Comparison of ENCODE assay signal across 10 cellular contexts in genomic region chr2:197838036-197838435, GRCh38. TPM values are rescaled to one million over a fixed set of nuclear protein-coding genes. Genes with fewer than 3 reads are reported as not detected.
DNase-seq lines count a peak whose midpoint lies in the region; ATAC-seq and TF ChIP-seq lines count a peak whose summit lies in the region.
"Had no signal": no experiment of that assay in that cellular context is flagged by ENCODE, and none has a peak within 500 bp of the region (broad histone marks: within the 10 kb centered on the region; RNA-seq: fewer than 3 reads in every experiment).

No MANE protein-coding gene starts in this region.

- peak overlapping the region; percentile 26 for H2AFZ ChIP-seq in smooth muscle cell (ENCODE audit: low read depth)

- no peaks in the 10 kb centered on the region for H3K9me3 ChIP-seq in HEK293 (ENCODE audit: control insufficient read depth, insufficient read depth, low read depth, low read length)
- H3K9me3 ChIP-seq in esophagus squamous epithelium, result no peaks in the 10 kb centered on the region
- no peaks in the 10 kb centered on the region for H3K9me3 ChIP-seq in smooth muscle cell (replicated peaks; ENCODE audit: low read depth)
- H3K9me3 ChIP-seq in testis, result no peaks in the 10 kb centered on the region
- H3K9me3 ChIP-seq: neutrophil had no signal

- DNase-seq in NCI-H774 (lab: John Stamatoyannopoulos, UW), result peak; percentile 38
- DNase-seq in esophagus squamous epithelium (lab: John Stamatoyannopoulos, UW), result no peak
- no peak for DNase-seq in smooth muscle cell (lab: John Stamatoyannopoulos, UW; ENCODE audit: unreplicated experiment)
- no peak for DNase-seq in HUDEP-2 (lab: John Stamatoyannopoulos, UW; ENCODE audit: unreplicated experiment in 76 of 76)
- DNase-seq in NCI-H2171 treated with DMSO at 0.1 percent for 48 hours (lab: John Stamatoyannopoulos, UW), result no peak
- DNase-seq in testis, result no peak

- H3K27me3 ChIP-seq in esophagus squamous epithelium (no peaks in the 10 kb centered on the region), smooth muscle cell (ENCODE audit: low read depth) (peaks cover 5% of the 10 kb centered on the region), testis (no peaks in the 10 kb centered on the region)

- intact Hi-C loops in esophagus squamous epithelium (cut with DNase I), result no loop called here
- intact Hi-C loops in testis (cut with DNase I; ENCODE audit: low total_unique reads), result no loop called here

- POLR2A ChIA-PET in HEK293 (lab: Yijun Ruan, JAX), result no interaction called here

- H3K36me3 ChIP-seq in HEK293 (ENCODE audit: control insufficient read depth in 2 of 2, insufficient read depth in 1 of 2, low read length in 2 of 2) (no peaks in the 10 kb centered on the region), esophagus squamous epithelium (no peaks in the 10 kb centered on the region), smooth muscle cell (ENCODE audit: low read depth) (no peaks in the 10 kb centered on the region), testis (ENCODE audit: low read depth, missing control alignments) (no peaks in the 10 kb centered on the region)
- H3K36me3 ChIP-seq: neutrophil had no signal

- H3K27ac ChIP-seq in HEK293 (ENCODE audit: extremely low read depth, low read depth, low read length), result no peak overlapping the region
- peak overlapping the region in 3 of 4 donors; percentile 12 to 60 (median 51) for H3K27ac ChIP-seq in esophagus squamous epithelium
- H3K27ac ChIP-seq in smooth muscle cell (ENCODE audit: low read depth), result no peak overlapping the region
- H3K27ac ChIP-seq in testis, result peak overlapping the region in 1 of 2 donors; percentile 45
- H3K27ac ChIP-seq: neutrophil had no signal

- TF ChIP-seq POLR2A in esophagus squamous epithelium (IDR thresholded peaks at IDR 0.05) (no peak), testis (IDR thresholded peaks at IDR 0.05) (no peak)

- ATAC-seq in GM18861 (IDR thresholded peaks at IDR 0.05; ENCODE audit: unreplicated experiment), result peak; percentile 99

- no peak overlapping the region for H3K9ac ChIP-seq in smooth muscle cell (ENCODE audit: low read depth)

- H3K4me2 ChIP-seq in smooth muscle cell, result peak overlapping the region; percentile 12

- H3K79me2 ChIP-seq in smooth muscle cell (ENCODE audit: low read depth), result no peaks in the 10 kb centered on the region

- no peaks in the 10 kb centered on the region for H3K4me1 ChIP-seq in HEK293 (ENCODE audit: control insufficient read depth, insufficient read depth, low read length)
- no peaks in the 10 kb centered on the region for H3K4me1 ChIP-seq in esophagus squamous epithelium
- no peaks in the 10 kb centered on the region for H3K4me1 ChIP-seq in smooth muscle cell (ENCODE audit: low read depth)
- no peaks in the 10 kb centered on the region for H3K4me1 ChIP-seq in testis

- TF ChIP-seq CTCF in HEK293 (tag by site-specific recombination; IDR thresholded peaks at IDR 0.05) (no peak), esophagus squamous epithelium (IDR thresholded peaks at IDR 0.05) (no peak), smooth muscle cell (IDR thresholded peaks at IDR 0.05; ENCODE audit: borderline replicate concordance, insufficient read depth, poor library complexity, severe bottlenecking) (no peak), testis (IDR thresholded peaks at IDR 0.05) (no peak)

- no peak overlapping the region for H3K4me3 ChIP-seq in HEK293 (ENCODE audit: low read depth, low read length)
- H3K4me3 ChIP-seq in esophagus squamous epithelium, result peak overlapping the region in 3 of 4 donors; percentile 10 to 42 (median 15)
- no peak overlapping the region for H3K4me3 ChIP-seq in smooth muscle cell
- H3K4me3 ChIP-seq in testis, result no peak overlapping the region

- no peaks in the 10 kb centered on the region for H4K20me1 ChIP-seq in smooth muscle cell (ENCODE audit: low read depth)

- no peaks in the 10 kb centered on the region for H3F3A ChIP-seq in smooth muscle cell (ENCODE audit: low read depth)

- CTCF ChIA-PET in HEK293 (lab: Yijun Ruan, JAX), result interaction anchor here (0.6 to 0.9 kb wide), 2 partner anchors 13 to 287 kb away, joined by 4 to 5 read pairs; no protein-coding TSS in a partner anchor

- WGBS in esophagus squamous epithelium, 2 donors, result 19 to 56% methylated on average over 5 of the region's 5 CpGs
- 77% methylated on average over 5 of the region's 5 CpGs for WGBS in smooth muscle cell (ENCODE audit: low lambda C conversion rate)
- 49 to 52% methylated on average over 5 of the region's 5 CpGs for WGBS in testis, 2 donors

TF ChIP-seq in HEK293, 187 proteins besides CTCF, POLR2A, EP300 and RAD21 (continues in another document):
- no peak for TF ChIP-seq PBX3 (CRISPR knock-in tag; IDR thresholded peaks at IDR 0.05)
- TF ChIP-seq ZNF664 (tag by site-specific recombination; IDR thresholded peaks at IDR 0.05), result 0 out of 2 replicates have a peak, but pooled peaks have one; percentile 13
- TF ChIP-seq, protein P1, sequence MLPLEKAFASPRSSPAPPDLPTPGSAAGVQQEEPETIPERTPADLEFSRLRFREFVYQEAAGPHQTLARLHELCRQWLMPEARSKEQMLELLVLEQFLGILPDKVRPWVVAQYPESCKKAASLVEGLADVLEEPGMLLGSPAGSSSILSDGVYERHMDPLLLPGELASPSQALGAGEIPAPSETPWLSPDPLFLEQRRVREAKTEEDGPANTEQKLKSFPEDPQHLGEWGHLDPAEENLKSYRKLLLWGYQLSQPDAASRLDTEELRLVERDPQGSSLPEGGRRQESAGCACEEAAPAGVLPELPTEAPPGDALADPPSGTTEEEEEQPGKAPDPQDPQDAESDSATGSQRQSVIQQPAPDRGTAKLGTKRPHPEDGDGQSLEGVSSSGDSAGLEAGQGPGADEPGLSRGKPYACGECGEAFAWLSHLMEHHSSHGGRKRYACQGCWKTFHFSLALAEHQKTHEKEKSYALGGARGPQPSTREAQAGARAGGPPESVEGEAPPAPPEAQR (tag by site-specific recombination; IDR thresholded peaks at IDR 0.05), result no peak
- no peak for TF ChIP-seq ZNF184 (tag by site-specific recombination; IDR thresholded peaks at IDR 0.05)
- no peak for TF ChIP-seq ZBTB21 (tag by site-specific recombination; IDR thresholded peaks at IDR 0.05)
- TF ChIP-seq ZNF677 (tag by site-specific recombination; IDR thresholded peaks at IDR 0.05), result no peak
- no peak for TF ChIP-seq MZF1 (tag by site-specific recombination; IDR thresholded peaks at IDR 0.05; ENCODE audit: borderline replicate concordance)
- TF ChIP-seq KLF17 (tag by site-specific recombination; IDR thresholded peaks at IDR 0.05), result no peak
- no peak for TF ChIP-seq SETDB1 (IDR thresholded peaks at IDR 0.05; ENCODE audit: insufficient read length, low read length)
- no peak for TF ChIP-seq SALL2 (tag by site-specific recombination; IDR thresholded peaks at IDR 0.05; ENCODE audit: borderline replicate concordance)
- no peak for TF ChIP-seq ZNF175 (tag by site-specific recombination; IDR thresholded peaks at IDR 0.05)
- TF ChIP-seq ZNF501 (tag by site-specific recombination; IDR thresholded peaks at IDR 0.05), result no peak
- TF ChIP-seq GLIS1 (tag by site-specific recombination; IDR thresholded peaks at IDR 0.05), result no peak
- no peak for TF ChIP-seq KLF7 (tag by site-specific recombination; IDR thresholded peaks at IDR 0.05; ENCODE audit: borderline replicate concordance)
- 0 out of 2 replicates have a peak, but pooled peaks have one; percentile 12 for TF ChIP-seq WT1 (tag by site-specific recombination; IDR thresholded peaks at IDR 0.05)
- TF ChIP-seq ZNF701 (tag by site-specific recombination; IDR thresholded peaks at IDR 0.05), result no peak
- no peak for TF ChIP-seq BCL11A (tag by site-specific recombination; IDR thresholded peaks at IDR 0.05; ENCODE audit: low read depth)
- TF ChIP-seq, protein P2, sequence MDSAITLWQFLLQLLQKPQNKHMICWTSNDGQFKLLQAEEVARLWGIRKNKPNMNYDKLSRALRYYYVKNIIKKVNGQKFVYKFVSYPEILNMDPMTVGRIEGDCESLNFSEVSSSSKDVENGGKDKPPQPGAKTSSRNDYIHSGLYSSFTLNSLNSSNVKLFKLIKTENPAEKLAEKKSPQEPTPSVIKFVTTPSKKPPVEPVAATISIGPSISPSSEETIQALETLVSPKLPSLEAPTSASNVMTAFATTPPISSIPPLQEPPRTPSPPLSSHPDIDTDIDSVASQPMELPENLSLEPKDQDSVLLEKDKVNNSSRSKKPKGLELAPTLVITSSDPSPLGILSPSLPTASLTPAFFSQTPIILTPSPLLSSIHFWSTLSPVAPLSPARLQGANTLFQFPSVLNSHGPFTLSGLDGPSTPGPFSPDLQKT (IDR thresholded peaks at IDR 0.05; ENCODE audit: borderline replicate concordance, low read depth, low read length), result no peak

RNA-seq across cellular contexts. Expression of gene PLCL1, which starts 33.6 kb away (rescaled TPM):
- total RNA-seq in esophagus squamous epithelium (1 to 10 TPM in 2 of 4 donors, under 1 TPM in 2; 0.34 to 4.2 (median 1.2) TPM), smooth muscle cell (1.3 and 2.0 TPM in 2 replicates), testis (1 to 10 TPM; 2.1 to 2.4 TPM)
- polyA plus RNA-seq in smooth muscle cell (0.64 and 0.87 TPM in 2 replicates), testis (ENCODE audit: insufficient read depth, low read depth, low replicate concordance) (2.6 TPM)

RNA-seq across cellular contexts. Expression of gene BOLL, which starts 52.9 kb away (rescaled TPM):
- not detected for total RNA-seq in esophagus squamous epithelium
- not detected in 2 replicates for total RNA-seq in smooth muscle cell
- polyA plus RNA-seq in smooth muscle cell, result 0.25 TPM in 1 of 2 replicates, not detected in the other
- total RNA-seq in testis, result 10 to 100 TPM; 51.0 to 65.0 TPM
- polyA plus RNA-seq in testis (ENCODE audit: insufficient read depth, low read depth, low replicate concordance), result 256 TPM
- total RNA-seq: T-helper 2 cell treated with Interferon-gamma antibody and Interleukin-4, amounts not matched to agents 100 ng/mL and 5 ng/mL, for 36 hours had no signal

Comparison
In these comparisons a context has a peak if more than half of its experiments do, and no peak if none do; other contexts are left out.
1. H3K27ac ChIP-seq: peak in esophagus squamous epithelium (3 of 4); none in HEK293 (single experiment) and smooth muscle cell (single experiment).
2. H3K4me3 ChIP-seq: peak in esophagus squamous epithelium (3 of 4); none in HEK293 (single experiment), smooth muscle cell (single experiment) and testis (0 of 2).
3. RNA of gene BOLL, which starts 52.9 kb away (total RNA-seq): 51.0 to 65.0 TPM in testis; not detected in esophagus squamous epithelium and not detected in smooth muscle cell; every median in the first group is over 10 times any median in the second.